ENCODE assay signal across 3 cellular contexts in genomic region chr2:113520837-113521236, GRCh38. TPM values are rescaled to one million over a fixed set of nuclear protein-coding genes. Genes with fewer than 3 reads are reported as not detected.
"Had no signal": no experiment of that assay in that cellular context is flagged by ENCODE, and none has a peak within 500 bp of the region (broad histone marks: within the 10 kb centered on the region; RNA-seq: fewer than 3 reads in every experiment).

No MANE protein-coding gene starts in this region.

RNA-seq across cellular contexts. Expression of gene FOXD4L1, which starts 22.4 kb away (rescaled TPM):
- total RNA-seq: kidney epithelial cell, natural killer cell, posterior vena cava had no signal
